1 cellular context compared by ENCODE assay signal in the genomic region with DNA sequence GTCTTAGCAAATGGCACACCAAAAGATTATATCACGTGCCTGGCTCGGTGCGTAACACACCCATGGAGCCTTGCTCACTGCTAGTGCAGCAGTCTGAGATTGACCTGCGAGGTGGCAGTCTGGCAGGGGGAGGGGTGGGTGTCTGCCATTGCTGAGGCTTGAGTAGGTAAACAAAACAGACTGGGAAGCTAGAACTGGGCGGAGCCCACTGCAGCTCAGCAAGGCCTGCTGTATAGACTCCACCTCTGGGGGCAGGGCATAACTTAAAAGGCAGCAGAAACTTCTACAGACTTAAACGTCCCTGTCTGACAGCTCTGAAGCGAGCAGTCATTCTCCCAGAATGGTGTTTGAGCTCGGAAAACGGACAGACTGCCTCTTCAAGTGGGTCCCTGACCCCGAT.
A peak's percentile ranks its signal among the peaks of the same experiment; 100 is the strongest.
TF ChIP-seq lines count a peak whose summit lies in the region.

No MANE protein-coding gene starts in this region.

TF ChIP-seq in H1, 55 proteins besides CTCF, POLR2A, EP300 and RAD21:
- TF ChIP-seq POLR2AphosphoS5 (IDR thresholded peaks at IDR 0.05; ENCODE audit: low read depth, low read length), result no peak
- TF ChIP-seq ASH2L (IDR thresholded peaks at IDR 0.05; ENCODE audit: low read length), result peak; percentile 44
